Comparison of ENCODE assay signal across 8 cellular contexts in the genomic region with DNA sequence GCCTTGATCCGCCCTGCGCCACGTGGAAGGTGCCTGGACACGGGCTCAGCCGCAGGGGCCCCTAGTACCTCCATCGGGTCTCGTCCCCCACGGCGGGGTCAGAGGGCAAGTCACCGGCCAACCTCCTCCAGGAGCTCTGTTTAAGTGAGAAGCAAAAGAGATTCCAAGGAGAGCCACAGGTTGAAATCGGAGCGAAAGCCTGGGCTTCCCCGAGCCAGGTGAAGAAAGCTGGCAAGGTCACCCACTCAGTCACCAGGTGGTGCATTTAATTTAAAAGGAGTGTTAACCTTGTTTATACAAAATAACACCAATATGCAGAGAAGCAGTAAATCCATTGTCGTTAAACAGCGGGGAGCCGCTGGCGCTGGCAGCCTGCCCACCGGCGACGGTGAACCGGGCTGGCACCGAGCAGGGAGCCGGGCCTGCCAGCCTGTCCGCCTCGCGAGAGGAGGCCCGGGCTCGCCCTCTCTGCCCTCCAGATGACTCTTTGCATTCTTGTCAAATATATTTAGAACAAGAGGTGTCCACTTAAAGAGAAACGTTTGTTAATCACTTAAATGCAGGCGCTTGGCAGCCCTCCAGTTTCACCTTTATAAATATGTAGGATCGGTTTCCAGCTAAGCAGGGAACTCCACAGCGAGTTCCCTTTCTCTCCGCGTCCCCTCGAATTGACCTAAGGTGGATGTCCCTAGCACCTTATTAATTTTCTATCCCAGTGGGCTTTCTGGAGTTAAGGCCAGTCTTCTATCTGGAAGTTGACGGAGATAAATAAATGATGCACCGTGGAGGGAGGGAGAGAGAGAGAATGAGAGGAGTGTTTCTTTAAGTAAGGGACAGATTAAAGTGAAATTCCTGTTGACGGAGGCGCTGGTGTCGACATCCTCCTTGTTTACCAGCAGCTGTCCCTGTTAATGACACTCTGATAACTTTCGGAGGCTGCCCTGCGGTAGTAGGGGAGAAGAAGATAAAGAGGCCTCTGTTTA.
DNase-seq lines count a peak whose midpoint lies in the region; ATAC-seq and TF ChIP-seq lines count a peak whose summit lies in the region.

No MANE protein-coding gene starts in this region.

- in situ Hi-C loops in KBM-7 (cut with MboI; ENCODE audit: low pct_unique_long_range_greater_than_20kb, low sequenced_read_pairs), result no loop called here

- TF ChIP-seq CTCF in C4-2B (conservative IDR thresholded peaks at IDR 0.05), result no peak

- intact Hi-C loops in left cardiac atrium (cut with DNase I), result loop anchor here in 1 of 2 donors (5.0 kb wide), 1 partner anchor 269 kb away; no protein-coding TSS in a partner anchor

- DNase-seq in HuH-7 (ENCODE audit: low spot score) (peak; percentile 59), SW480 (ENCODE audit: low spot score) (peak; percentile 16), left cardiac atrium (peak; percentile 66), pons (ENCODE audit: low spot score) (peak; percentile 19), KBM-7 (no peak)

- peak overlapping the region; percentile 90 for H3K27ac ChIP-seq in C4-2B

- ATAC-seq in left cardiac atrium, result peak; percentile 92 to 93
- no peak for ATAC-seq in GM18520 (IDR thresholded peaks at IDR 0.05; ENCODE audit: unreplicated experiment)
- no peak for ATAC-seq in GM21529 (IDR thresholded peaks at IDR 0.05; ENCODE audit: unreplicated experiment)

Comparison
In these comparisons a context has a peak if more than half of its experiments do, and no peak if none do; other contexts are left out.
1. ATAC-seq: peak in left cardiac atrium (2 of 2); none in GM18520 (single experiment) and GM21529 (single experiment).